ENCODE assay signal across 26 cellular contexts in the genomic region with DNA sequence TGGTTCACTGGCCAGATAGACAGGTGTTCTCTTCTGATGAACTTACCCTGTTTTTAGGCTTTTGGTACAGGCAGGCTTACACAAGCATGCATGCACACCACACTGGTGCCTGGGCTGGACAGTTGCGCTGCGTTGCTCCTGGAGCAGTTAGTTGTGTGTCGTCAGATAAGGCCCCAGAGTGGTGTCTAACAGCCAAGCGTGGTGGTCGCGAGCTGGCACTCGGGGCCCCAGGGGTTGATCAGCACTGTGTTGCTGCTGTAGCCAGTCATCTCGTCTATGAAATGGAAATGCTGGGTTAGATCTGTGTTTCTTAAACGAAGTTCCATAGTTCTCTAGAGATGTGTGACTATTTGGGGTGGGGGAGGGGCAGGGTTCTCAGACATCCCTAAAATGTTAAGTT. TPM values are rescaled to one million over a fixed set of nuclear protein-coding genes. Genes with fewer than 3 reads are reported as not detected.
"Had no signal": no experiment of that assay in that cellular context is flagged by ENCODE, and none has a peak within 500 bp of the region (broad histone marks: within the 10 kb centered on the region; RNA-seq: fewer than 3 reads in every experiment).

No MANE protein-coding gene starts in this region.

- H3K4me3 ChIP-seq: right lobe of liver, skin epidermis, tibial artery had no signal

- FAIRE-seq: endothelial cell of umbilical vein, islet of Langerhans had no signal

- H3K9me3 ChIP-seq: right lobe of liver, tibial artery had no signal

- H3K27me3 ChIP-seq: right lobe of liver, tibial artery had no signal

- DNase-seq: activated CD4-positive, alpha-beta T cell treated with anti-CD3 and anti-CD28 coated beads, Interleukin-2, amount 10 ng/mL, durations not matched to agents 24 days and 14 days; activated CD8-positive, alpha-beta T cell treated with anti-CD3 and anti-CD28 coated beads, Interleukin-2, amount 10 ng/mL, durations not matched to agents 7 days and 5 days; activated effector memory CD4-positive, alpha-beta T cell treated with Interleukin-2 at 50 U/mL for 16 hours; activated naive CD4-positive, alpha-beta T cell treated with anti-CD3 and anti-CD28 coated beads for 36 hours; activated T-cell treated with anti-CD3 and anti-CD28 coated beads, Interleukin-2, amount 50 U/mL, for 48 hours; caudate nucleus; dermis blood vessel endothelial cell; effector CD8-positive, alpha-beta T cell; foreskin melanocyte; hippocampal formation; left cardiac atrium; occipital lobe; right lobe of liver; stimulated activated CD4-positive, alpha-beta T cell treated with anti-CD3 and anti-CD28 coated beads, Interleukin-1b, Interleukin-23, amount 100 ng/mL, for 48 hours; stimulated activated naive CD8-positive, alpha-beta T cell treated with anti-CD3 and anti-CD28 coated beads, Interleukin-15, amount 100 ng/mL, for 72 hours; SW 1271; tibial artery had no signal

- H3K4me1 ChIP-seq: right lobe of liver, tibial artery had no signal

- H3K27ac ChIP-seq: right lobe of liver, skin epidermis, tibial artery, VCaP had no signal

RNA-seq across cellular contexts. Expression of gene TEX29, which starts 24.5 kb away (rescaled TPM):
- total RNA-seq: activated CD8-positive, alpha-beta T cell treated with anti-CD3 and anti-CD28 coated beads, Interleukin-2, amount 10 ng/mL, durations not matched to agents 7 days and 5 days; endothelial cell of umbilical vein; esophagus mucosa; myocyte; occipital lobe; ureter had no signal
- polyA plus RNA-seq: liver, neural cell had no signal
